Comparison of ENCODE assay signal across 11 cellular contexts in the genomic region with DNA sequence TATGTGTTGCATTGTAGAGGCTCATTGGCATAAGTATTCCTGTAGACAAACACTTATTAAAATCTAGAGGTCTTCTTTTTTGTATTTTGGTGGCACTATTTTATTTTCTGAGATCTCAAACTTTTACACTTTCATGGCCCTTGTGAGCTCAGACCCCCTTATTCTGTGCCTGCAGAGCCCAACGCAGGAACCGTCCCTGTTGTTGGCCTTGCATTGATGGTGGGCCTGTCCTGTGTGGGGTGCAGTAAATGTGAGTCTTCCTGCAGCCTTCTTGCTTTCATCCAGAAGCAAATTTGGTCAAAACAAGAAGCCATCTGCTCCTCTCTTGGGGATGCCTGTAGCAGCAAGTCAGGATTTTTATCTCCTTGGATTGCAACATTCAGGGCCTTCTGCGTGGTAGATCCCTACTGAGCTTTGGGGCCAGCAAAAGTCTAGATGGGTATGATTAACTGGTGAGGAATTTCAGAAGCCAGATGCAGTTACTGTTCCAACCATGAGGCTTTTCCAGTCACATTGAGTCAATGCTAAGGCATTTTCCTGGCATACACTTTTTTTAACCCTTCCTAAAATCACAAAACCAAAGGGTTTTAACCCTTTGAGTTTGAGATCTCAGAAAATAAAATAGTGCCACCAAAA. TPM values are rescaled to one million over a fixed set of nuclear protein-coding genes. Genes with fewer than 3 reads are reported as not detected.
DNase-seq lines count a peak whose midpoint lies in the region; FAIRE-seq and TF ChIP-seq lines count a peak whose summit lies in the region.
"Had no signal": no experiment of that assay in that cellular context is flagged by ENCODE, and none has a peak within 500 bp of the region (broad histone marks: within the 10 kb centered on the region; RNA-seq: fewer than 3 reads in every experiment).

No MANE protein-coding gene starts in this region.

- POLR2A ChIA-PET in CD4-positive, alpha-beta memory T cell (lab: Charles Lee; ENCODE audit: partially characterized antibody) = no interaction called here

- H3K4me3 ChIP-seq in astrocyte (ENCODE audit: insufficient read depth, low read depth, low read length) (no peak overlapping the region), Karpas-422 (ENCODE audit: low read length) (no peak overlapping the region)
- H3K4me3 ChIP-seq in CD4-positive, alpha-beta memory T cell (ENCODE audit: low read length in 2 of 2) = no peak overlapping the region
- H3K4me3 ChIP-seq: skin epidermis, uterus had no signal

- peaks cover 9% of the 10 kb centered on the region for H3K36me3 Mint-ChIP-seq in astrocyte (ENCODE audit: low read depth, unreplicated experiment)
- H3K36me3 Mint-ChIP-seq in CD4-positive, alpha-beta memory T cell = no peaks in the 10 kb centered on the region

- CTCF ChIA-PET in CD4-positive, alpha-beta memory T cell (lab: Charles Lee; ENCODE audit: partially characterized antibody) = no interaction called here

- peaks cover 12% of the 10 kb centered on the region for H3K36me3 ChIP-seq in astrocyte (ENCODE audit: insufficient read depth, low read length)
- no peaks in the 10 kb centered on the region for H3K36me3 ChIP-seq in CD4-positive, alpha-beta memory T cell (ENCODE audit: insufficient read depth, low read length)
- H3K36me3 ChIP-seq in Karpas-422 (ENCODE audit: insufficient read depth, low read length) = no peaks in the 10 kb centered on the region
- H3K36me3 ChIP-seq: uterus had no signal

- no peaks in the 10 kb centered on the region for H3K9me2 ChIP-seq in Karpas-422 (replicated peaks; ENCODE audit: insufficient read depth, low read length)

- H3K4me3 Mint-ChIP-seq in astrocyte (ENCODE audit: unreplicated experiment) = peak overlapping the region; percentile 30
- H3K4me3 Mint-ChIP-seq in CD4-positive, alpha-beta memory T cell = no peak overlapping the region

- peaks cover 49% of the 10 kb centered on the region for H3K4me1 ChIP-seq in astrocyte (ENCODE audit: insufficient read depth, low read length)
- no peaks in the 10 kb centered on the region for H3K4me1 ChIP-seq in CD4-positive, alpha-beta memory T cell (ENCODE audit: insufficient read depth, low read length)
- peaks cover 8% of the 10 kb centered on the region for H3K4me1 ChIP-seq in Karpas-422 (ENCODE audit: low read length)
- H3K4me1 ChIP-seq: uterus had no signal

- FAIRE-seq in astrocyte (lab: Jason Lieb, UNC) = peak; percentile 80

- H3K27ac ChIP-seq in astrocyte (ENCODE audit: low read depth, low read length) = peak overlapping the region; percentile 79
- H3K27ac ChIP-seq in CD4-positive, alpha-beta memory T cell (ENCODE audit: low read depth, low read length) = no peak overlapping the region
- no peak overlapping the region for H3K27ac ChIP-seq in Karpas-422 (ENCODE audit: low read length)
- H3K27ac ChIP-seq: C4-2B, uterus had no signal

- H4K20me1 ChIP-seq in astrocyte (ENCODE audit: insufficient read depth, low read length) (peaks cover 52% of the 10 kb centered on the region), Karpas-422 (ENCODE audit: insufficient read depth, low read depth, low read length) (no peaks in the 10 kb centered on the region)

- H3K27me3 ChIP-seq in astrocyte (ENCODE audit: insufficient read depth, low read length) (no peaks in the 10 kb centered on the region), Karpas-422 (ENCODE audit: low read length) (no peaks in the 10 kb centered on the region)
- H3K27me3 ChIP-seq in CD4-positive, alpha-beta memory T cell (ENCODE audit: insufficient read depth, low read length) = no peaks in the 10 kb centered on the region
- H3K27me3 ChIP-seq: uterus had no signal

- H3K9me3 Mint-ChIP-seq in astrocyte (ENCODE audit: unreplicated experiment) = no peaks in the 10 kb centered on the region
- H3K9me3 Mint-ChIP-seq in CD4-positive, alpha-beta memory T cell = peaks cover 0 to 9% (median 3%) of the 10 kb centered on the region in 8 donors

- H3K9me3 ChIP-seq in astrocyte (ENCODE audit: insufficient read depth, low read depth, low read length) (no peaks in the 10 kb centered on the region), Karpas-422 (ENCODE audit: low read length) (no peaks in the 10 kb centered on the region)
- H3K9me3 ChIP-seq in CD4-positive, alpha-beta memory T cell (ENCODE audit: control insufficient read depth in 1 of 2, low read length in 2 of 2) = no peaks in the 10 kb centered on the region
- H3K9me3 ChIP-seq: uterus had no signal

- DNase-seq in A172 (ENCODE audit: low spot score) (peak; percentile 98), HuH-7.5 (ENCODE audit: low spot score) (peak; percentile 11), astrocyte (ENCODE audit: low read depth) (peak; percentile 99), iris pigment epithelial cell (ENCODE audit: low read depth) (peak; percentile 99), NCI-H1436 (lab: John Stamatoyannopoulos, UW) (no peak), NOMO-1 (lab: John Stamatoyannopoulos, UW; ENCODE audit: unreplicated experiment in 2 of 2) (no peak), Karpas-422 (no peak)
- no peak for DNase-seq in CD4-positive, alpha-beta memory T cell

- H3K9ac ChIP-seq in astrocyte (ENCODE audit: low read length) (peak overlapping the region; percentile 16), Karpas-422 (ENCODE audit: low read length) (no peak overlapping the region)

- peaks cover 62% of the 10 kb centered on the region for H3K4me1 Mint-ChIP-seq in astrocyte (ENCODE audit: low read depth, unreplicated experiment)
- no peaks in the 10 kb centered on the region for H3K4me1 Mint-ChIP-seq in CD4-positive, alpha-beta memory T cell

- peaks cover 93% of the 10 kb centered on the region for H3K79me2 ChIP-seq in astrocyte (ENCODE audit: insufficient read depth, low read length)
- peaks cover 39% of the 10 kb centered on the region for H3K79me2 ChIP-seq in Karpas-422 (ENCODE audit: low read length)

- H3K27ac Mint-ChIP-seq in astrocyte (ENCODE audit: unreplicated experiment) = peak overlapping the region; percentile 98
- no peak overlapping the region for H3K27ac Mint-ChIP-seq in CD4-positive, alpha-beta memory T cell

- no peak for TF ChIP-seq CTCF in astrocyte (IDR thresholded peaks at IDR 0.05; ENCODE audit: insufficient read depth, low read depth, low read length)

- H2AFZ ChIP-seq in astrocyte (ENCODE audit: low read depth, low read length) = no peak overlapping the region
- H2AFZ ChIP-seq in Karpas-422 (ENCODE audit: low read length) = no peak overlapping the region

- H3K4me2 ChIP-seq in astrocyte (ENCODE audit: low read length) = peak overlapping the region; percentile 60
- H3K4me2 ChIP-seq in Karpas-422 (ENCODE audit: low read depth, low read length, poor library complexity, severe bottlenecking) = no peak overlapping the region

- no peaks in the 10 kb centered on the region for H3K27me3 Mint-ChIP-seq in astrocyte (ENCODE audit: low read depth, unreplicated experiment)
- H3K27me3 Mint-ChIP-seq in CD4-positive, alpha-beta memory T cell = no peaks in the 10 kb centered on the region

- intact Hi-C loops in CD4-positive, alpha-beta memory T cell (cut with micrococcal nuclease) = no loop called here

RNA-seq across cellular contexts. Expression of a gene that starts 31.7 kb away (rescaled TPM):
- total RNA-seq in A172 (2014; rRNA removed; shearing (Covaris generic)) = 49.2 and 72.9 TPM in 2 replicates
- 260 and 273 TPM in 2 replicates for total RNA-seq in astrocyte
- total RNA-seq in CD4-positive, alpha-beta memory T cell = under 1 TPM; 0.69 to 0.90 TPM
- polyA plus RNA-seq in CD4-positive, alpha-beta memory T cell = under 1 TPM; 0.10 to 0.78 TPM
- 25.8 and 34.6 TPM in 2 replicates for total RNA-seq in Karpas-422 (2014; rRNA removed; shearing (Covaris generic); ENCODE audit: low replicate concordance)

Comparison
In these comparisons a context has a peak if more than half of its experiments do, and no peak if none do; other contexts are left out.
1. DNase-seq: peak in A172 (single experiment), HuH-7.5 (single experiment), astrocyte (single experiment) and iris pigment epithelial cell (single experiment); none in NCI-H1436 (single experiment), CD4-positive, alpha-beta memory T cell (0 of 5), NOMO-1 (0 of 2) and Karpas-422 (single experiment).
2. RNA of a gene that starts 31.7 kb away (total RNA-seq): 260 to 273 TPM in astrocyte, 49.2 to 72.9 TPM in A172 and 25.8 to 34.6 TPM in Karpas-422; 0.69 to 0.90 TPM in CD4-positive, alpha-beta memory T cell; every median in the first group is over 10 times any median in the second.